9 cellular contexts compared by ENCODE assay signal in the genomic region with DNA sequence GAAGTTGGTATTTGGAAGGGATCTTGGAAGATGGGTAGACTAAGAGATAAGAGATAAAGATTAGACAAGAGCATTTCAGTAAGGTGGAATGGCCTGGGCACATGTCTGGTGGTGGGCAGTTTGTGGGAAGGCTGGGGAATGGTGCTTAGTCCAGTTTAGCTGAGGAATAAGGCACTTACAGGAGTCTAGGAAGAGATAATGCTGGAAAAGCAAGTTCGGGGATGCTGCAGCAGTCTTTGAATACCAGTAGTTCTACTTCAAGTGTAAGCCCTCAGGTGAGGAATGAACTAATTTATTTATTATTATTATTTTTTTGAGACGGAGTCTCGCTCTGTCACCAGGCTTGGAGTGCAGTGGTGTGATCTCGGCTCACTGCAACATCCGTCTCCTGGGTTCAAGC. TPM values are rescaled to one million over a fixed set of nuclear protein-coding genes. Genes with fewer than 3 reads are reported as not detected.
DNase-seq lines count a peak whose midpoint lies in the region; ATAC-seq, FAIRE-seq and TF ChIP-seq lines count a peak whose summit lies in the region.
"Not testable (repeated sequence)": the region's sequence is repeated elsewhere in the genome, so short reads cannot be mapped to it uniquely, and the experiment has no call there.
"Had no signal": no experiment of that assay in that cellular context is flagged by ENCODE, and none has a peak within 500 bp of the region (broad histone marks: within the 10 kb centered on the region; RNA-seq: fewer than 3 reads in every experiment).

No MANE protein-coding gene starts in this region.

- not testable (repeated sequence) for BruUV-seq in HepG2 (replicated peaks; lab: Mats Ljungman, UMichigan)

- not testable (repeated sequence) for H4K8ac ChIP-seq in H9 (replicated peaks; ENCODE audit: insufficient read length, low read depth, low read length)
- H4K8ac ChIP-seq in trophoblast cell (ENCODE audit: low read depth, low read length) = peak overlapping the region; percentile 60

- H3K14ac ChIP-seq in H9 (ENCODE audit: insufficient read depth, low read length) = not testable (repeated sequence)
- peak overlapping the region; percentile 56 for H3K14ac ChIP-seq in trophoblast cell (ENCODE audit: low read length)

- H3K9me3 Mint-ChIP-seq in H9; astrocyte (ENCODE audit: unreplicated experiment); mesothelial cell of epicardium: not testable (repeated sequence)

- H3K4me1 ChIP-seq in H9 (ENCODE audit: insufficient read depth, low read length); astrocyte (ENCODE audit: insufficient read depth, low read length): not testable (repeated sequence)
- H3K4me1 ChIP-seq in HUES64 (ENCODE audit: insufficient read depth, low read length) (peaks cover 36% of the 10 kb centered on the region), HepG2 (ENCODE audit: insufficient read depth, low read length) (peaks cover 70% of the 10 kb centered on the region), trophoblast cell (ENCODE audit: control insufficient read depth in 1 of 2, insufficient read depth in 2 of 2, low read length in 2 of 2) (peaks cover 5 to 13% of the 10 kb centered on the region in 2 experiments)

- not testable (repeated sequence) for H3K4ac ChIP-seq in H9 (ENCODE audit: low read depth, low read length); trophoblast cell (ENCODE audit: low read depth, low read length)

- not testable (repeated sequence) for H2AFZ ChIP-seq in H9 (ENCODE audit: low read length); astrocyte (ENCODE audit: low read depth, low read length); HepG2 (ENCODE audit: low read length); trophoblast cell (ENCODE audit: insufficient read depth, low read length, poor library complexity)

- not testable (repeated sequence) for H2BK20ac ChIP-seq in H9 (ENCODE audit: low read depth, low read length, poor library complexity, severe bottlenecking)

- ATAC-seq in HepG2 = not testable (repeated sequence)

- H3K4me3 Mint-ChIP-seq in H9; astrocyte (ENCODE audit: unreplicated experiment); mesothelial cell of epicardium: not testable (repeated sequence)

- not testable (repeated sequence) for H3K79me1 ChIP-seq in H9 (ENCODE audit: insufficient read depth, low read depth, low read length, poor library complexity, severe bottlenecking)
- peaks cover 27% of the 10 kb centered on the region for H3K79me1 ChIP-seq in trophoblast cell (ENCODE audit: low read length)

- not testable (repeated sequence) for H3K4me3 ChIP-seq in HUES64 (ENCODE audit: low read length); astrocyte (ENCODE audit: insufficient read depth, low read depth, low read length); HepG2 (replicated peaks in 1 of 3; ENCODE audit: insufficient read depth in 1 of 3, low read depth in 2 of 3, low read length in 3 of 3); trophoblast cell (ENCODE audit: low read depth, low read length)

- not testable (repeated sequence) for H4K91ac ChIP-seq in H9 (ENCODE audit: insufficient read length, low read depth, low read length)
- H4K91ac ChIP-seq in trophoblast cell (ENCODE audit: low read depth, low read length) = peak overlapping the region; percentile 92

- not testable (repeated sequence) for H3K27me3 Mint-ChIP-seq in H9 (ENCODE audit: low read depth); astrocyte (ENCODE audit: low read depth, unreplicated experiment); mesothelial cell of epicardium (ENCODE audit: low read depth)

- H3K27ac Mint-ChIP-seq in H9 = peak overlapping the region; percentile 25 to 80 (median 46); a peak in 4 of 7 replicates
- H3K27ac Mint-ChIP-seq in astrocyte (ENCODE audit: unreplicated experiment) = peak overlapping the region; percentile 78
- peak overlapping the region; percentile 86 for H3K27ac Mint-ChIP-seq in mesothelial cell of epicardium

- H3K56ac ChIP-seq in H9 (ENCODE audit: insufficient read length, low read depth, low read length) = not testable (repeated sequence)

- H2BK12ac ChIP-seq in H9 (ENCODE audit: insufficient read length, low read depth, low read length) = not testable (repeated sequence)
- H2BK12ac ChIP-seq in trophoblast cell (ENCODE audit: low read length) = peak overlapping the region; percentile 76

- not testable (repeated sequence) for H3K18ac ChIP-seq in H9 (ENCODE audit: insufficient read length, low read depth, low read length); trophoblast cell (ENCODE audit: low read length)

- not testable (repeated sequence) for H3K27me3 ChIP-seq in H9 (ENCODE audit: insufficient read depth, low read length); HUES64 (ENCODE audit: insufficient read depth, low read length); astrocyte (ENCODE audit: insufficient read depth, low read length); HepG2 (ENCODE audit: control insufficient read depth in 1 of 2, insufficient read depth in 2 of 2, low read length in 2 of 2); trophoblast cell (ENCODE audit: insufficient read depth, low read length)

- not testable (repeated sequence) for H3K27ac ChIP-seq in H9 (ENCODE audit: insufficient read length, low read depth, low read length); astrocyte (ENCODE audit: low read depth, low read length)
- H3K27ac ChIP-seq in HUES64 (ENCODE audit: low read depth, low read length) = peak overlapping the region; percentile 6; the same call in 1 of the 2 replicates
- H3K27ac ChIP-seq in HepG2 (ENCODE audit: extremely low read length, insufficient read depth, low read length) = peak overlapping the region; percentile 97
- peak overlapping the region; percentile 79 for H3K27ac ChIP-seq in trophoblast cell (ENCODE audit: low read depth, low read length)

- TF ChIP-seq POLR2A in HepG2 (IDR thresholded peaks at IDR 0.05; ENCODE audit: insufficient read depth in 1 of 2, low read depth in 2 of 2, low read length in 2 of 2) = not testable (repeated sequence)

- H3K36me3 ChIP-seq in HUES64 (ENCODE audit: insufficient read depth, low read length); astrocyte (ENCODE audit: insufficient read depth, low read length); HepG2 (replicated peaks in 1 of 2; ENCODE audit: control insufficient read depth in 1 of 2, insufficient read depth in 2 of 2, low read length in 2 of 2); trophoblast cell (ENCODE audit: control insufficient read depth in 1 of 2, insufficient read depth in 2 of 2, low read length in 2 of 2): not testable (repeated sequence)

- not testable (repeated sequence) for H3K9me3 ChIP-seq in H9 (ENCODE audit: control insufficient read depth, low read depth, low read length); HUES64 (ENCODE audit: insufficient read depth, low read depth, low read length); astrocyte (ENCODE audit: insufficient read depth, low read depth, low read length); HepG2 (ENCODE audit: low read length); trophoblast cell (ENCODE audit: insufficient read depth, low read depth, low read length)

- FAIRE-seq in astrocyte (lab: Jason Lieb, UNC); HepG2 (lab: Jason Lieb, UNC): not testable (repeated sequence)

- H2BK120ac ChIP-seq in H9 (ENCODE audit: low read depth, low read length, poor library complexity, severe bottlenecking) = not testable (repeated sequence)
- peak overlapping the region; percentile 91 for H2BK120ac ChIP-seq in trophoblast cell (ENCODE audit: insufficient read depth, low read length, poor library complexity)

- intact Hi-C loops in HepG2 (cut with micrococcal nuclease; ENCODE audit: unreplicated experiment) = loop anchor here (5.0 kb wide), 1 partner anchor 87 kb away; a partner anchor contains a TSS

- CTCF ChIA-PET in HepG2 (lab: Yijun Ruan, JAX; ENCODE audit: low intra/inter-chr PET ratio, low total read pairs) = not testable (repeated sequence)

- in situ Hi-C loops in HepG2 (cut with HindIII; ENCODE audit: extremely low pct_ligation_motif_present, low pct_unique_long_range_greater_than_20kb) = loop anchor here (10.0 kb wide), 2 partner anchors 85 to 145 kb away; a partner anchor contains a TSS

- H2BK15ac ChIP-seq in H9 (ENCODE audit: low read depth, low read length) = not testable (repeated sequence)

- TF ChIP-seq EP300 in HepG2 (IDR thresholded peaks at IDR 0.05; ENCODE audit: low read depth in 2 of 2, low read length in 2 of 2); HepG2 (CRISPR knock-in tag; IDR thresholded peaks at IDR 0.05; ENCODE audit: borderline replicate concordance): not testable (repeated sequence)

- POLR2A ChIA-PET in HepG2 (lab: Yijun Ruan, JAX) = interaction anchor here (1.4 kb wide), 1 partner anchor 16 kb away, joined by 4 read pairs; no protein-coding TSS in a partner anchor

- not testable (repeated sequence) for H4K20me1 ChIP-seq in H9 (ENCODE audit: control insufficient read depth, insufficient read depth, insufficient read length); astrocyte (ENCODE audit: insufficient read depth, low read length); HepG2 (ENCODE audit: insufficient read depth, low read length)

- peaks cover 48 to 52% of the 10 kb centered on the region in 2 experiments for H3K4me1 Mint-ChIP-seq in H9
- H3K4me1 Mint-ChIP-seq in astrocyte (ENCODE audit: low read depth, unreplicated experiment) = peaks cover 26% of the 10 kb centered on the region
- H3K4me1 Mint-ChIP-seq in mesothelial cell of epicardium = peaks cover 42% of the 10 kb centered on the region

- TF ChIP-seq RAD21 in HepG2 (CRISPR knock-in tag; IDR thresholded peaks at IDR 0.05) = not testable (repeated sequence)

- DNase-seq in H9; astrocyte (ENCODE audit: low read depth); HepG2 (ENCODE audit: low spot score); mesothelial cell of epicardium (ENCODE audit: low spot score in 2 of 2, unreplicated experiment in 2 of 2): not testable (repeated sequence)
- peak; percentile 61 to 81 for DNase-seq in trophoblast cell

- H3K23me2 ChIP-seq in H9 (ENCODE audit: insufficient read length, low read depth, low read length, poor library complexity, severe bottlenecking) = not testable (repeated sequence)

- not testable (repeated sequence) for H2AK5ac ChIP-seq in H9 (ENCODE audit: insufficient read length, low read length)
- peak overlapping the region; percentile 21 for H2AK5ac ChIP-seq in trophoblast cell (ENCODE audit: low read length)

- H3K9ac ChIP-seq in H9 (ENCODE audit: extremely low read depth, insufficient read length, low read length); HUES64 (ENCODE audit: low read depth, low read length); astrocyte (ENCODE audit: low read length); HepG2 (ENCODE audit: insufficient read depth, low read depth, low read length); trophoblast cell (ENCODE audit: low read length): not testable (repeated sequence)

- not testable (repeated sequence) for H3T11ph ChIP-seq in H9 (ENCODE audit: low read length)

- H3K23ac ChIP-seq in H9 (ENCODE audit: insufficient read length, low read depth, low read length); trophoblast cell (ENCODE audit: low read length): not testable (repeated sequence)

- not testable (repeated sequence) for TF ChIP-seq CTCF in H9 (conservative IDR thresholded peaks at IDR 0.05); astrocyte (IDR thresholded peaks at IDR 0.05; ENCODE audit: insufficient read depth, low read depth, low read length); HepG2 (CRISPR knock-in tag; IDR thresholded peaks at IDR 0.05); mesothelial cell of epicardium (IDR thresholded peaks at IDR 0.05; ENCODE audit: unreplicated experiment)

- WGBS in H9 (ENCODE audit: extremely low coverage, insufficient read length, low lambda C conversion rate) = no CpG with 5 or more reads among the region's 5 CpGs
- WGBS in HUES64 = 95% methylated on average over 5 of the region's 5 CpGs
- 98% methylated on average over 5 of the region's 5 CpGs for WGBS in HepG2 (ENCODE audit: low lambda C conversion rate)
- no CpG with 5 or more reads among the region's 5 CpGs for WGBS in trophoblast cell (ENCODE audit: extremely low coverage, insufficient coverage, insufficient read length)

- not testable (repeated sequence) for H4K5ac ChIP-seq in H9 (ENCODE audit: insufficient read length, low read depth, low read length)

- H3K4me2 ChIP-seq in H9 (ENCODE audit: insufficient read depth, insufficient read length, low read length); astrocyte (ENCODE audit: low read length); HepG2 (ENCODE audit: low read depth, low read length); trophoblast cell (ENCODE audit: low read length): not testable (repeated sequence)

- not testable (repeated sequence) for H2BK5ac ChIP-seq in H9 (ENCODE audit: insufficient read length, low read length)
- peak overlapping the region; percentile 73 for H2BK5ac ChIP-seq in trophoblast cell (ENCODE audit: low read depth, low read length, poor library complexity)

- H4K12ac ChIP-seq in trophoblast cell (ENCODE audit: low read depth, low read length) = not testable (repeated sequence)

- H3K79me2 ChIP-seq in H9 (ENCODE audit: insufficient read depth, low read length); astrocyte (ENCODE audit: insufficient read depth, low read length); HepG2 (ENCODE audit: insufficient read depth, low read length); trophoblast cell (ENCODE audit: control insufficient read depth, insufficient read depth, low read length, poor library complexity): not testable (repeated sequence)

- not testable (repeated sequence) for H3K36me3 Mint-ChIP-seq in H9 (ENCODE audit: insufficient read depth in 1 of 3, low read depth in 3 of 3); astrocyte (ENCODE audit: low read depth, unreplicated experiment); mesothelial cell of epicardium

RNA-seq across cellular contexts. Expression of a gene that starts 22.6 kb away (rescaled TPM):
- 19.1 and 19.3 TPM in 2 replicates for total RNA-seq in H9 (2021)
- 0.25 TPM for polyA plus RNA-seq in HUES64 (2013, experiment 1 of 2)
- polyA plus RNA-seq in HUES64 (2013, experiment 2 of 2) = 0.44 TPM
- total RNA-seq in astrocyte = 2.3 and 2.8 TPM in 2 replicates
- total RNA-seq in HepG2 (2016; rRNA removed; fragmentation: Illumina TruSeq; extraction: Trizol) = 6.6 and 7.7 TPM in 2 replicates
- total RNA-seq in HepG2 (2016; cell fraction: cytosol; rRNA removed; fragmentation: Illumina TruSeq; extraction: Trizol; ENCODE audit: low read depth) = 3.1 and 3.3 TPM in 2 replicates
- 4.0 and 7.7 TPM in 2 replicates for total RNA-seq in HepG2 (2016; cell fraction: insoluble cytoplasmic fraction; rRNA removed; fragmentation: Illumina TruSeq; extraction: Trizol)
- total RNA-seq in HepG2 (2016; cell fraction: membrane; rRNA removed; fragmentation: Illumina TruSeq; extraction: Trizol) = 3.2 TPM in 2 replicates
- 7.9 and 9.0 TPM in 2 replicates for total RNA-seq in HepG2 (2016; cell fraction: nucleus; rRNA removed; fragmentation: Illumina TruSeq; extraction: Trizol)
- 30.5 and 39.0 TPM in 2 replicates for polyA plus RNA-seq in HepG2 (2011; rRNA removed)
- 24.0 and 28.8 TPM in 2 replicates for polyA plus RNA-seq in HepG2 (2011; cell fraction: cytosol; rRNA removed)
- polyA plus RNA-seq in HepG2 (2011; cell fraction: nucleus; rRNA removed) = 49.2 and 50.3 TPM in 2 replicates
- 11.2 and 16.0 TPM in 2 replicates for polyA plus RNA-seq in HepG2 (2012)
- polyA plus RNA-seq in HepG2 (2016; cell fraction: cytosol; fragmentation: Illumina TruSeq; extraction: Trizol; ENCODE audit: low read depth) = 0.50 and 0.70 TPM in 2 replicates
- polyA plus RNA-seq in HepG2 (2016; cell fraction: insoluble cytoplasmic fraction; fragmentation: Illumina TruSeq; extraction: Trizol; ENCODE audit: low read depth) = 4.1 and 5.4 TPM in 2 replicates
- polyA plus RNA-seq in HepG2 (2016; cell fraction: membrane; fragmentation: Illumina TruSeq; extraction: Trizol; ENCODE audit: low read depth) = 1.4 and 1.5 TPM in 2 replicates
- 21.8 and 24.7 TPM in 2 replicates for polyA plus RNA-seq in HepG2 (2016; cell fraction: nucleus; fragmentation: Illumina TruSeq; extraction: Trizol; ENCODE audit: insufficient read depth, low read depth)
- polyA minus RNA-seq in HepG2 (2011; rRNA and poly(A)+ RNA removed; ENCODE audit: low replicate concordance) = 0.09 and 35.8 TPM in 2 replicates
- polyA minus RNA-seq in HepG2 (2011; cell fraction: cytosol; rRNA and poly(A)+ RNA removed) = 11.6 and 14.8 TPM in 2 replicates
- 25.6 and 26.0 TPM in 2 replicates for polyA minus RNA-seq in HepG2 (2011; cell fraction: nucleus; rRNA and poly(A)+ RNA removed)
- total RNA-seq in mesothelial cell of epicardium = 4.7 to 5.1 TPM (median 4.9 TPM) in 3 replicates
- polyA plus RNA-seq in trophoblast cell (2013) = 17.6 TPM in 2 replicates
- total RNA-seq: Calu3 had no signal
- polyA plus RNA-seq: CD4-positive, alpha-beta memory T cell; CD8-positive, alpha-beta memory T cell had no signal
